In genomic region chr5:141512390-141513020, GRCh38 we compare ENCODE assay signal across 8 cellular contexts. TPM values are rescaled to one million over a fixed set of nuclear protein-coding genes. Genes with fewer than 3 reads are reported as not detected.
DNase-seq lines count a peak whose midpoint lies in the region; ATAC-seq and TF ChIP-seq lines count a peak whose summit lies in the region.

No MANE protein-coding gene starts in this region.

- H3K4me3 ChIP-seq in right cardiac atrium (ENCODE audit: low read length) (peak overlapping the region; percentile 57), retinal pigment epithelial cell (ENCODE audit: low read length) (peak overlapping the region; percentile 60), aorta (ENCODE audit: low read length in 2 of 2) (peak overlapping the region; percentile 50 to 71)

- H3K27me3 ChIP-seq in right cardiac atrium (ENCODE audit: control insufficient read depth, insufficient read depth) (no peaks in the 10 kb centered on the region), aorta (ENCODE audit: control insufficient read depth in 1 of 2, insufficient read depth in 2 of 2, low read length in 1 of 2) (no peaks in the 10 kb centered on the region)

- no peaks in the 10 kb centered on the region for H3K9me3 ChIP-seq in right cardiac atrium (ENCODE audit: control insufficient read depth, low read length)
- H3K9me3 ChIP-seq in aorta (ENCODE audit: control insufficient read depth, low read length), result no peaks in the 10 kb centered on the region

- H3K36me3 ChIP-seq in aorta (ENCODE audit: control insufficient read depth in 1 of 2, insufficient read depth in 2 of 2, low read length in 1 of 2), result peaks cover 0 to 1% of the 10 kb centered on the region in 2 donors

- WGBS in right cardiac atrium, result 12% methylated on average over 32 of the region's 32 CpGs
- WGBS in aorta, 2 donors, result 3 to 4% methylated on average over 32 of the region's 32 CpGs

- H3K27ac ChIP-seq in right cardiac atrium (ENCODE audit: low read length) (peak overlapping the region; percentile 61), aorta (ENCODE audit: low read depth in 1 of 2, low read length in 2 of 2) (peak overlapping the region; percentile 19 to 97)

- peak in 1 of 2 donors; percentile 9 for ATAC-seq in right cardiac atrium
- ATAC-seq in aorta (ENCODE audit: low FRiP score), result peak; percentile 45
- ATAC-seq in GM19023 (IDR thresholded peaks at IDR 0.05; ENCODE audit: unreplicated experiment), result no peak

- peaks cover 21% of the 10 kb centered on the region for H3K4me1 ChIP-seq in right cardiac atrium (ENCODE audit: control insufficient read depth, insufficient read depth, low read length)
- H3K4me1 ChIP-seq in aorta (ENCODE audit: control insufficient read depth in 1 of 2, insufficient read depth in 2 of 2, low read length in 2 of 2), result peaks cover 2 to 14% of the 10 kb centered on the region in 2 donors

- peak; percentile 93 for TF ChIP-seq CTCF in retinal pigment epithelial cell (conservative IDR thresholded peaks at IDR 0.05; ENCODE audit: low read depth, low read length)

- DNase-seq in DMS53 treated with DMSO at 0.1 percent for 48 hours (lab: John Stamatoyannopoulos, UW; ENCODE audit: unreplicated experiment), result peak; percentile 52
- peak; percentile 49 for DNase-seq in HPDE6-E6E7 (ENCODE audit: extremely low spot score)
- DNase-seq in SW480 (ENCODE audit: low spot score), result peak; percentile 31
- DNase-seq in amniotic epithelial cell (ENCODE audit: low read depth), result peak; percentile 65
- peak; percentile 80 to 94 (median 91) for DNase-seq in right cardiac atrium
- DNase-seq in retinal pigment epithelial cell (ENCODE audit: low read depth), result no peak
- peak; percentile 92 to 95 for DNase-seq in aorta

- intact Hi-C loops in right cardiac atrium (cut with DNase I) (no loop called here), aorta (cut with DNase I) (loop anchor here (2.0 to 5.0 kb wide), 2 partner anchors 35 to 36 kb away; partner anchors contain the start of gene PCDHGC3 (in 1 of the 2))

RNA-seq across cellular contexts. Expression of gene PCDHGC5, which starts 23.6 kb away (rescaled TPM):
- total RNA-seq in right cardiac atrium (1 to 10 TPM; 1.4 to 2.3 (median 1.9) TPM), aorta (1 to 10 TPM; 2.8 to 6.3 TPM)
- polyA plus RNA-seq in right cardiac atrium (1.4 TPM), aorta (under 1 TPM; 0.25 to 0.84 TPM)

RNA-seq across cellular contexts. Expression of gene PCDHGC4, which starts 27.7 kb away (rescaled TPM):
- total RNA-seq in right cardiac atrium, result 1 to 10 TPM; 1.4 to 2.3 (median 1.8) TPM
- polyA plus RNA-seq in right cardiac atrium, result 1.3 TPM
- 1 to 10 TPM; 2.8 to 6.1 TPM for total RNA-seq in aorta
- under 1 TPM; 0.05 to 0.38 TPM for polyA plus RNA-seq in aorta

RNA-seq across cellular contexts. Expression of gene PCDHGC3, which starts 36.7 kb away (rescaled TPM):
- total RNA-seq in right cardiac atrium (10 to 100 TPM; 19.6 to 42.5 (median 33.5) TPM), aorta (100 to 1,000 TPM in 1 of 2 donors, 10 to 100 TPM in 1; 67.3 to 116 TPM)
- polyA plus RNA-seq in right cardiac atrium (35.5 TPM), aorta (10 to 100 TPM; 23.9 to 99.0 TPM)

Comparison
In these comparisons a context has a peak if more than half of its experiments do, and no peak if none do; other contexts are left out.
1. intact Hi-C loops: an anchor here in aorta (2.0 to 5.0 kb wide); none called in right cardiac atrium.